8 cellular contexts compared by ENCODE assay signal in the genomic region with DNA sequence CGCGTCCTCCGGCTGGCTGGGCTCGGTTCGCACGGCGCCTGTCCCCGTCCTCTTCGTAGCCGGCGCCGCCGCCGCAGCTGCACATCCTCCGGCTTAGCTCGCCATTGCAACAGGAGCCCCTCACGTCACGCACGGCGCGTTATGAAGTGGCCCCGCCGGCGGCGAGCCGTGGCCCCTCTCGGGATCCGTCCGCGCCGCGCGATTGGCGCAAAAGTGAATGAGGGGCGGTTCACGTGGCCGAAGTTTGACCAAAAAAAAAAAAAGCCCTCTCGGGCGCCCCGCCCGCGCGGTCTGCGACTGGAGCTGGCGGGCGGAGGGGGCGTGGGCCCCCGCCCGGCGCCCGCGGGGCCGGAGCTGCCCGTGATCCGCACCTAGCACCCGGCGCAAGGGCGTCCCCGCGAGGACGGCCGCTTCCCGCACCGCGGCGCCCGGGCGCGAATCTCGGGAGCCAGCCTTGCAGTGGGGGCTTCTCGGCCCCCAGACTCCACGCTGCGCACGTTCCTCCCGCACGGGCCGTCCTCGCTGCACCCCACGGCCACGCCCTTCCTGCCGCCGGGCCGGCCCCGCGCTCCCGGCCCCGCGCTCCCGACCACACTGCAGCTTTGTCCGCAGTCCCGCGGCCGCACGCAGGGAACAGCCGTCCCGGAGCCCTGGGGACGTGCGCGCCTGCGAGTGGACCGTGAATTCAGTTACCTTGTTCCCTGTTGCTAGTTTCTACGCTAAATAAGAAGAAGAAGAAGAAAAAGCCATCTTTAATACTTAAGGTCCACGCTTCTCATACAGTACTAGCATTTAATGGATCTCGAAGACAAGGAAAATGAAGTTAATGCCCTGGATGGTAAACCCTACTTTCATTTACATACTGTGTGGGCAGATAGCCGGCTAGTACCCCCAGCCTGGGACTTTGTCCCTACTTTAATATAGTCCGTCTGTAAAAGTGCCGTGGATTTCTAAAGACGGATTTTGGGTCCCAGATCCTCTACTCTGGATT. TPM values are rescaled to one million over a fixed set of nuclear protein-coding genes. Genes with fewer than 3 reads are reported as not detected.
DNase-seq lines count a peak whose midpoint lies in the region; ATAC-seq and TF ChIP-seq lines count a peak whose summit lies in the region.

A gene with protein sequence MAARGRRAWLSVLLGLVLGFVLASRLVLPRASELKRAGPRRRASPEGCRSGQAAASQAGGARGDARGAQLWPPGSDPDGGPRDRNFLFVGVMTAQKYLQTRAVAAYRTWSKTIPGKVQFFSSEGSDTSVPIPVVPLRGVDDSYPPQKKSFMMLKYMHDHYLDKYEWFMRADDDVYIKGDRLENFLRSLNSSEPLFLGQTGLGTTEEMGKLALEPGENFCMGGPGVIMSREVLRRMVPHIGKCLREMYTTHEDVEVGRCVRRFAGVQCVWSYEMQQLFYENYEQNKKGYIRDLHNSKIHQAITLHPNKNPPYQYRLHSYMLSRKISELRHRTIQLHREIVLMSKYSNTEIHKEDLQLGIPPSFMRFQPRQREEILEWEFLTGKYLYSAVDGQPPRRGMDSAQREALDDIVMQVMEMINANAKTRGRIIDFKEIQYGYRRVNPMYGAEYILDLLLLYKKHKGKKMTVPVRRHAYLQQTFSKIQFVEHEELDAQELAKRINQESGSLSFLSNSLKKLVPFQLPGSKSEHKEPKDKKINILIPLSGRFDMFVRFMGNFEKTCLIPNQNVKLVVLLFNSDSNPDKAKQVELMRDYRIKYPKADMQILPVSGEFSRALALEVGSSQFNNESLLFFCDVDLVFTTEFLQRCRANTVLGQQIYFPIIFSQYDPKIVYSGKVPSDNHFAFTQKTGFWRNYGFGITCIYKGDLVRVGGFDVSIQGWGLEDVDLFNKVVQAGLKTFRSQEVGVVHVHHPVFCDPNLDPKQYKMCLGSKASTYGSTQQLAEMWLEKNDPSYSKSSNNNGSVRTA (minus strand): TSS at position 219 of the 991 bp plus-strand sequence. CDS start 592 bp downstream, outside the sequence.

- peaks cover 18% of the 10 kb centered on the region for H4K20me1 ChIP-seq in PC-3 (ENCODE audit: low read length)

- no peaks in the 10 kb centered on the region for H3K9me3 ChIP-seq in PC-3 (ENCODE audit: low read length)
- no peaks in the 10 kb centered on the region for H3K9me3 ChIP-seq in mucosa of stomach (ENCODE audit: control insufficient read depth, low read length)

- H3K9ac ChIP-seq in PC-3 (ENCODE audit: low read length) (peak within 1 kb of the TSS; percentile 57), mucosa of stomach (ENCODE audit: low read length) (peak within 1 kb of the TSS; percentile 72)

- ATAC-seq in GM19468 (IDR thresholded peaks at IDR 0.05; ENCODE audit: extremely low read depth, unreplicated experiment) (peak; percentile 57), PC-3 (peak; percentile 58)

- CTCF ChIA-PET in PC-3 (lab: Charles Lee), result interaction anchor here (0.7 kb wide), 2 partner anchors 158 to 391 kb away, joined by 3 to 5 read pairs; no protein-coding TSS in a partner anchor

- no peaks in the 10 kb centered on the region for H3K9me2 ChIP-seq in PC-3 (replicated peaks; ENCODE audit: low read length)

- H3K36me3 ChIP-seq in PC-3 (ENCODE audit: low read depth, low read length) (peaks cover 4% of the 10 kb centered on the region; the same call in 1 of the 2 replicates), mucosa of stomach (ENCODE audit: control insufficient read depth, insufficient read depth, low read length) (no peaks in the 10 kb centered on the region)

- DNase-seq in COR-L47 (lab: John Stamatoyannopoulos, UW) (peak; percentile 57), HS-5 (ENCODE audit: low read depth) (peak; percentile 75), PC-3 (peak; percentile 88), activated T-cell treated with anti-CD3 and anti-CD28 coated beads for 48 hours (ENCODE audit: low read depth) (peak; percentile 86), epithelial cell of proximal tubule (ENCODE audit: low read depth) (no peak)
- DNase-seq in stimulated activated CD8-positive, alpha-beta memory T cell treated with anti-CD3 and anti-CD28 coated beads, Interleukin-4, amount 100 ng/mL, for 48 hours, result peak; percentile 92

- H3K4me1 ChIP-seq in PC-3 (ENCODE audit: insufficient read depth, low read length) (peaks cover 11% of the 10 kb centered on the region), mucosa of stomach (ENCODE audit: control insufficient read depth, insufficient read depth, low read length) (peaks cover 32% of the 10 kb centered on the region)

- H3K4me2 ChIP-seq in PC-3 (ENCODE audit: low read length), result peak within 1 kb of the TSS; percentile 94

- peaks cover 39% of the 10 kb centered on the region for H3K79me2 ChIP-seq in PC-3 (ENCODE audit: low read length)

- H3K27ac ChIP-seq in PC-3 (ENCODE audit: low read length), result no peak within 1 kb of the TSS

- H3F3A ChIP-seq in PC-3 (ENCODE audit: low read length, unreplicated experiment), result no peaks in the 10 kb centered on the region

- TF ChIP-seq CTCF in PC-3 (conservative IDR thresholded peaks at IDR 0.05; ENCODE audit: low read depth, low read length) (0 out of 2 replicates have a peak, but pooled peaks have one; percentile 20), epithelial cell of proximal tubule (conservative IDR thresholded peaks at IDR 0.05; ENCODE audit: low read depth, low read length) (no peak)

- POLR2A ChIA-PET in PC-3 (lab: Charles Lee; ENCODE audit: unreplicated experiment), result interaction anchor here (0.6 to 0.7 kb wide), 3 partner anchors 16 to 244 kb away, joined by 6 to 9 read pairs (median 6); no protein-coding TSS in a partner anchor

- peak within 1 kb of the TSS; percentile 87 for H3K4me3 ChIP-seq in PC-3 (ENCODE audit: low read length)
- peak within 1 kb of the TSS; percentile 85 for H3K4me3 ChIP-seq in epithelial cell of proximal tubule (ENCODE audit: low read depth, low read length)
- peak within 1 kb of the TSS; percentile 71 for H3K4me3 ChIP-seq in mucosa of stomach (ENCODE audit: low read length)

- peak within 1 kb of the TSS; percentile 79 for H2AFZ ChIP-seq in PC-3 (ENCODE audit: low read length)

- H3K27me3 ChIP-seq in PC-3 (ENCODE audit: low read length) (no peaks in the 10 kb centered on the region), mucosa of stomach (ENCODE audit: control insufficient read depth, insufficient read depth, low read length) (no peaks in the 10 kb centered on the region)

- BruUV-seq in PC-3 (replicated peaks; lab: Mats Ljungman, UMichigan), result TSS peak; percentile 86

- intact Hi-C loops in PC-3 (cut with micrococcal nuclease), result loop anchor here (5.0 kb wide), 2 partner anchors 50 to 65 kb away; no protein-coding TSS in a partner anchor

RNA-seq across cellular contexts. Expression of the gene that starts here (rescaled TPM):
- total RNA-seq in PC-3 (2014; rRNA removed), result 13.8 and 19.5 TPM in 2 replicates
- 14.4 and 19.2 TPM in 2 replicates for total RNA-seq in epithelial cell of proximal tubule
